In the genomic region with DNA sequence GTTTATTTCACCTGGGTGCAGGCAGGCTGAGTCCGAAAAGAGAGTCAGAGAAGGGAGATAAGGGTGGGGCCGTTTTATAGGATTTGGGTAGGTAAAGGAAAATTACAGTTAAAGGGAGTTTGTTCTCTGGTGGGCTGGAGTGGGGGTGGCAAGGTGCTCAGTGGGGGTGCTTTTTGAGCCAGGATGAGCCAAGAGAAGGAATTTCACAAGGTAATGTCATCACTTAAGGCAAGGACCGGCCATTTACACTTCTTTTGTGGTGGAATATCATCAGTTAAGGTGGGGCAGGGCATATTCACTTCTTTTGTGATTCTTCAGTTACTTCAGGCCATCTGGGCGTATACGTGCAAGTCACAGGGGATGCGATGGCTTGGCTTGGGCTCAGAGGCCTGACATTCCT, we compare ENCODE assay signal across 5 cellular contexts. TPM values are rescaled to one million over a fixed set of nuclear protein-coding genes. Genes with fewer than 3 reads are reported as not detected.
"Had no signal": no experiment of that assay in that cellular context is flagged by ENCODE, and none has a peak within 500 bp of the region (broad histone marks: within the 10 kb centered on the region; RNA-seq: fewer than 3 reads in every experiment).

No MANE protein-coding gene starts in this region.

RNA-seq across cellular contexts. Expression of a gene that starts 8.6 kb away (rescaled TPM):
- total RNA-seq: M059J, OCI-LY7, SK-MEL-5 had no signal

RNA-seq across cellular contexts. Expression of a gene that starts 36.4 kb away (rescaled TPM):
- total RNA-seq: K562, OCI-LY7, SK-MEL-5 had no signal

RNA-seq across cellular contexts. Expression of a gene that starts 38.4 kb away (rescaled TPM):
- total RNA-seq: M059J, OCI-LY7, PC-3 had no signal
